In genomic region chr9:3824062-3824461, GRCh38 we compare ENCODE assay signal across 20 cellular contexts.
"Had no signal": no experiment of that assay in that cellular context is flagged by ENCODE, and none has a peak within 500 bp of the region (broad histone marks: within the 10 kb centered on the region; RNA-seq: fewer than 3 reads in every experiment).

No MANE protein-coding gene starts in this region.

- H3K36me3 ChIP-seq: prostate gland, right lobe of liver, uterus had no signal

- H3K4me2 ChIP-seq: smooth muscle cell had no signal

- H3K9me3 ChIP-seq: prostate gland, right lobe of liver, tibial nerve, uterus had no signal

- H3K4me1 ChIP-seq: prostate gland, right lobe of liver, tibial nerve, uterus had no signal

- DNase-seq: activated CD4-positive, alpha-beta memory T cell treated with anti-CD3 and anti-CD28 coated beads, Interleukin-2, amount 10 ng/mL, durations not matched to agents 7 days and 5 days; activated CD4-positive, alpha-beta T cell treated with anti-CD3 and anti-CD28 coated beads for 36 hours; activated effector memory CD4-positive, alpha-beta T cell treated with anti-CD3 and anti-CD28 coated beads, Interleukin-2, amount 50 U/mL, for 16 hours; activated T-cell treated with anti-CD3 and anti-CD28 coated beads, Interleukin-2, amount 50 U/mL, for 4 hours; amniotic stem cell; caudate nucleus; effector memory CD4-positive, alpha-beta T cell; kidney glomerular epithelial cell; mesendoderm; right lobe of liver; stimulated activated CD4-positive, alpha-beta T cell treated with anti-CD3 and anti-CD28 coated beads, Interleukin-4, amount 100 ng/mL, for 4 hours; stimulated activated CD8-positive, alpha-beta memory T cell treated with anti-CD3 and anti-CD28 coated beads, Interleukin-4, amount 100 ng/mL, for 48 hours; stimulated activated naive CD4-positive, alpha-beta T cell treated with Interleukin-2 at 50 U/mL for 16 hours; substantia nigra; T-helper 2 cell; uterus had no signal

- H3K27me3 ChIP-seq: right lobe of liver, tibial nerve, uterus had no signal

- H3K27ac ChIP-seq: coronary artery, prostate gland, right lobe of liver, tibial nerve, uterus had no signal

- H3K4me3 ChIP-seq: coronary artery, prostate gland, right lobe of liver, smooth muscle cell, tibial nerve, uterus had no signal
